In the genomic region with DNA sequence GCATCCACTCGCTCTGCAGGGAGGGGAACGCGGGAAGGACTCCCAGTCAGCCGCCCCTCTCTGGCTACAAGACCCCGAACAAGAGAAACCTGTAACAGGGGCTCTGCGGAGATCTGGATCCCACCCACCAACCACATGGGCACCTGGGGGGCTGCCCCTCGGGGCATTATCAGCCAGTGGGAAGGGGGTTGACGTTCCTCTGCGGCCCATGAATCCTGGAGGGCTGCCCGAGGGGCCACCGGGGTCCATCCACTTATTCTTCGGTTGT, we compare ENCODE assay signal across 8 cellular contexts. TPM values are rescaled to one million over a fixed set of nuclear protein-coding genes. Genes with fewer than 3 reads are reported as not detected.
DNase-seq lines count a peak whose midpoint lies in the region; ATAC-seq and TF ChIP-seq lines count a peak whose summit lies in the region.

No MANE protein-coding gene starts in this region.

- H3K4me3 ChIP-seq in heart left ventricle (peak overlapping the region in 11 of 12 donors; percentile 64 to 98 (median 93)), breast epithelium (peak overlapping the region; percentile 84 to 91 (median 88)), mesodermal cell (ENCODE audit: extremely low read depth, insufficient read depth, low read length, poor library complexity, severe bottlenecking) (peak overlapping the region; percentile 91), urinary bladder (ENCODE audit: low read depth, low read length) (peak overlapping the region; percentile 67)

- DNase-seq in heart left ventricle (no peak), cardiac septum (ENCODE audit: low spot score) (no peak), breast epithelium (ENCODE audit: low spot score in 2 of 2) (no peak), islet precursor cell (no peak)

- H3K4me1 ChIP-seq in heart left ventricle: peaks cover 0 to 82% (median 53%) of the 10 kb centered on the region in 12 donors
- peaks cover 4 to 27% of the 10 kb centered on the region in 2 donors for H3K4me1 ChIP-seq in breast epithelium
- peaks cover 6% of the 10 kb centered on the region for H3K4me1 ChIP-seq in mesodermal cell (ENCODE audit: control insufficient read depth, insufficient read depth, low read length, poor library complexity, severe bottlenecking)
- peaks cover 1% of the 10 kb centered on the region for H3K4me1 ChIP-seq in urinary bladder (ENCODE audit: insufficient read depth)

- peaks cover 0 to 15% (median 8%) of the 10 kb centered on the region in 9 donors for H3K36me3 ChIP-seq in heart left ventricle
- no peaks in the 10 kb centered on the region for H3K36me3 ChIP-seq in breast epithelium
- peaks cover 21% of the 10 kb centered on the region for H3K36me3 ChIP-seq in mesodermal cell (ENCODE audit: control insufficient read depth, insufficient read depth, low read length)
- H3K36me3 ChIP-seq in urinary bladder (ENCODE audit: insufficient read depth): no peaks in the 10 kb centered on the region

- H3K27me3 ChIP-seq in heart left ventricle: peaks cover 0 to 27% (median 0%) of the 10 kb centered on the region in 9 donors
- H3K27me3 ChIP-seq in breast epithelium: no peaks in the 10 kb centered on the region

- TF ChIP-seq CTCF in heart left ventricle (IDR thresholded peaks at IDR 0.05) (no peak), breast epithelium (IDR thresholded peaks at IDR 0.05) (no peak)

- H3K9me3 ChIP-seq in heart left ventricle (no peaks in the 10 kb centered on the region), breast epithelium (no peaks in the 10 kb centered on the region), mesodermal cell (ENCODE audit: control insufficient read depth, low read length) (no peaks in the 10 kb centered on the region)

- intact Hi-C loops in heart left ventricle (cut with DNase I) (loop anchor here in 3 of 10 donors (5.0 kb wide), 4 partner anchors 47 to 402 kb away; partner anchors contain the start of genes PIP4K2B (in 2 of the 3), LASP1 (in 1 of the 3), PLXDC1 (in 1 of the 3) and RPL23 (in 1 of the 3)), cardiac septum (cut with DNase I) (loop anchor here (2.0 kb wide), 2 partner anchors 19 to 47 kb away; partner anchors contain the start of gene CISD3), breast epithelium (cut with DNase I; ENCODE audit: low total_unique reads) (no loop called here)

- no peak for TF ChIP-seq POLR2A in heart left ventricle (IDR thresholded peaks at IDR 0.05)
- TF ChIP-seq POLR2A in breast epithelium (IDR thresholded peaks at IDR 0.05): no peak

- ATAC-seq in heart left ventricle: no peak
- no peak for ATAC-seq in HG03135 (IDR thresholded peaks at IDR 0.05; ENCODE audit: unreplicated experiment)
- no peak for ATAC-seq in GM21423 (IDR thresholded peaks at IDR 0.05; ENCODE audit: unreplicated experiment)

- WGBS in heart left ventricle, 4 donors: 4 to 10% (median 7%) methylated on average over 8 to 12 of the region's 12 CpGs
- 0 to 3% methylated on average over 8 to 9 of the region's 12 CpGs for WGBS in mesodermal cell (ENCODE audit: insufficient coverage in 2 of 2), 2 experiments
- WGBS in urinary bladder: 7% methylated on average over 12 of the region's 12 CpGs

- H3K27ac ChIP-seq in heart left ventricle: peak overlapping the region; percentile 87 to 99 (median 96)
- peak overlapping the region; percentile 78 to 93 for H3K27ac ChIP-seq in breast epithelium
- no peak overlapping the region for H3K27ac ChIP-seq in mesodermal cell (ENCODE audit: low read depth, low read length, severe bottlenecking)
- no peak overlapping the region for H3K27ac ChIP-seq in urinary bladder (ENCODE audit: low read depth)

RNA-seq across cellular contexts. Expression of gene PCGF2, which starts 1.8 kb away (rescaled TPM):
- total RNA-seq in heart left ventricle (10 to 100 TPM in 7 of 9 donors, 1 to 10 TPM in 2; 3.8 to 26.3 (median 21.9) TPM), cardiac septum (29.3 TPM), breast epithelium (1 to 10 TPM; 6.4 to 9.5 (median 9.3) TPM), urinary bladder (8.2 TPM)
- polyA plus RNA-seq in heart left ventricle (10 to 100 TPM; 16.5 to 33.6 TPM), urinary bladder (26.5 TPM)
- polyA plus RNA-seq in mesodermal cell (2013, experiment 1 of 2): 63.2 TPM
- polyA plus RNA-seq in mesodermal cell (2013, experiment 2 of 2): 51.2 TPM

RNA-seq across cellular contexts. Expression of gene PSMB3, which starts 2.6 kb away (rescaled TPM):
- 100 to 1,000 TPM; 145 to 305 (median 194) TPM for total RNA-seq in heart left ventricle
- polyA plus RNA-seq in heart left ventricle: 100 to 1,000 TPM; 298 to 304 TPM
- 141 TPM for total RNA-seq in cardiac septum
- 100 to 1,000 TPM; 132 to 214 (median 167) TPM for total RNA-seq in breast epithelium
- 253 TPM for polyA plus RNA-seq in mesodermal cell (2013, experiment 1 of 2)
- polyA plus RNA-seq in mesodermal cell (2013, experiment 2 of 2): 243 TPM
- total RNA-seq in urinary bladder: 97.5 TPM
- polyA plus RNA-seq in urinary bladder: 202 TPM

RNA-seq across cellular contexts. Expression of gene CISD3, which starts 19.8 kb away (rescaled TPM):
- total RNA-seq in heart left ventricle: 10 to 100 TPM; 21.2 to 80.3 (median 65.4) TPM
- 10 to 100 TPM; 61.4 to 65.1 TPM for polyA plus RNA-seq in heart left ventricle
- total RNA-seq in cardiac septum: 67.1 TPM
- 10 to 100 TPM in 2 of 3 donors, 1 to 10 TPM in 1; 8.9 to 15.0 (median 12.5) TPM for total RNA-seq in breast epithelium
- polyA plus RNA-seq in mesodermal cell (2013, experiment 1 of 2): 11.4 TPM
- 12.5 TPM for polyA plus RNA-seq in mesodermal cell (2013, experiment 2 of 2)
- total RNA-seq in urinary bladder: 1.6 TPM
- 40.6 TPM for polyA plus RNA-seq in urinary bladder

RNA-seq across cellular contexts. Expression of gene MLLT6, which starts 44.9 kb away (rescaled TPM):
- total RNA-seq in heart left ventricle: 10 to 100 TPM; 43.6 to 91.3 (median 68.3) TPM
- 10 to 100 TPM; 35.2 to 71.1 TPM for polyA plus RNA-seq in heart left ventricle
- 92.2 TPM for total RNA-seq in cardiac septum
- total RNA-seq in breast epithelium: 100 to 1,000 TPM in 1 of 3 donors, 10 to 100 TPM in 2; 41.9 to 101 (median 90.5) TPM
- polyA plus RNA-seq in mesodermal cell (2013, experiment 1 of 2): 29.5 TPM
- 25.8 TPM for polyA plus RNA-seq in mesodermal cell (2013, experiment 2 of 2)
- 38.5 TPM for total RNA-seq in urinary bladder
- polyA plus RNA-seq in urinary bladder: 67.8 TPM

RNA-seq across cellular contexts. Expression of gene PIP4K2B, which starts 49.4 kb away (rescaled TPM):
- 10 to 100 TPM; 39.4 to 55.0 (median 48.5) TPM for total RNA-seq in heart left ventricle
- 10 to 100 TPM; 23.3 to 38.9 TPM for polyA plus RNA-seq in heart left ventricle
- total RNA-seq in cardiac septum: 48.4 TPM
- total RNA-seq in breast epithelium: 10 to 100 TPM; 43.0 to 52.8 (median 43.6) TPM
- polyA plus RNA-seq in mesodermal cell (2013, experiment 1 of 2): 48.8 TPM
- polyA plus RNA-seq in mesodermal cell (2013, experiment 2 of 2): 39.8 TPM
- 47.0 TPM for total RNA-seq in urinary bladder
- polyA plus RNA-seq in urinary bladder: 35.8 TPM

Comparison
In these comparisons a context has a peak if more than half of its experiments do, and no peak if none do; other contexts are left out.
1. H3K27ac ChIP-seq: peak in heart left ventricle (12 of 12) and breast epithelium (2 of 2); none in mesodermal cell (single experiment) and urinary bladder (single experiment).
2. Peak in every context shown above with its lines, with median percentiles within 50 percentile points of each other: H3K4me3 ChIP-seq.